ENCODE assay signal across 9 cellular contexts in the genomic region with DNA sequence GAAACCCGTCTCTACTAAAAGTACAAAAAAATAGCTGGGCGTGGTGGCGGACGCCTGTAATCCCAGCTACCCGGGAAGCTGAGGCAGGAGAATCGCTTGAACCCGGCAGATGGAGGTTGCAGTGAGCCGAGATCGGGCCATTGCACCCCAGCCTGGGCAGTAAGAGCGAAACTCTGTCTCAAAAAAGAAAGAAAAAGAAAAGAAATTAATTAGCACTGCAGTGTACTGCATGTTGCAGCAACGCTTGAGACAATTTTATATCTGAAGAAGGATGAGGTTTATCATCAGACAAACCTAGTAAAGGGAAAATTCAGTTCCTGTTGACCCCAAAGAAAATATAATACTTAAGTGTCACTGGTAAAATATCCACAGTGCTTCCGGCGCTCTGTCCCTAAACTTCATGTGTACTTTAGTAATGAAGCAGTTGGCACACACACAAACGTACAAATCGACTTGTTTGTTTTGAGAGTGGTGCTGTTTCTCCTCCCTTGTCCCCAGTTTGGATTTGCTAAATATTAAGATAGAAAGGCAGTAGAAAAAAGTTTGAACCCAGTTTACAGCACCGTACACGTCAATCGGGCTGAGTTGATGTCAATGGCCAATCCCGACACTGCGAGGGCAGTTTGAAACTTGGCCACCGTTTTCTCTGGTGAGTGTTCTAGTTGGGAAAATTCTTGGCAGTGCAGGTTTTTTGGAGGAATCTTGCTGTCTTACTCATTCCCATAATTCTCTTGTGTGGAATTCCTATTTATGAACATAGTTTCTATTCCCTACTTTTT.
DNase-seq lines count a peak whose midpoint lies in the region; ATAC-seq and TF ChIP-seq lines count a peak whose summit lies in the region.
"Had no signal": no experiment of that assay in that cellular context is flagged by ENCODE, and none has a peak within 500 bp of the region (broad histone marks: within the 10 kb centered on the region; RNA-seq: fewer than 3 reads in every experiment).

No MANE protein-coding gene starts in this region.

- H3K27ac ChIP-seq in urinary bladder (ENCODE audit: low read depth), result no peak overlapping the region

- TF ChIP-seq CTCF in astrocyte of the spinal cord (IDR thresholded peaks at IDR 0.05; ENCODE audit: low read depth, low read length), result no peak

- H3K36me3 ChIP-seq in urinary bladder (ENCODE audit: insufficient read depth), result no peaks in the 10 kb centered on the region

- no peaks in the 10 kb centered on the region for H3K4me1 ChIP-seq in urinary bladder (ENCODE audit: insufficient read depth)

- in situ Hi-C loops in astrocyte of the spinal cord (cut with HindIII; ENCODE audit: low sequenced_read_pairs), result no loop called here

- ATAC-seq in HG02973 (IDR thresholded peaks at IDR 0.05; ENCODE audit: unreplicated experiment), result no peak

- 1% methylated on average over 21 of the region's 21 CpGs for WGBS in urinary bladder

- peak; percentile 26 for DNase-seq in stimulated activated CD4-positive, alpha-beta T cell treated with anti-CD3 and anti-CD28 coated beads, Interleukin-1b, Interleukin-23, amount 100 ng/mL, for 48 hours
- no peak for DNase-seq in stimulated activated CD4-positive, alpha-beta T cell treated with anti-CD3 and anti-CD28 coated beads, Interleukin-4, amount 100 ng/mL, for 4 hours
- DNase-seq in NCI-H2196 (lab: John Stamatoyannopoulos, UW; ENCODE audit: unreplicated experiment) (peak; percentile 37), astrocyte of the spinal cord (ENCODE audit: low read depth, low spot score) (peak; percentile 83), left kidney (ENCODE audit: low read depth, low spot score) (peak; percentile 84), middle frontal gyrus (ENCODE audit: extremely low spot score, low spot score) (no peak)
- DNase-seq: naive B cell had no signal

- H3K4me3 ChIP-seq in astrocyte of the spinal cord (ENCODE audit: low read depth, low read length) (peak overlapping the region; percentile 83), urinary bladder (ENCODE audit: low read depth, low read length) (peak overlapping the region; percentile 68)

Comparison
In these comparisons a context has a peak if more than half of its experiments do, and no peak if none do; other contexts are left out.
1. DNase-seq: peak in stimulated activated CD4-positive, alpha-beta T cell treated with anti-CD3 and anti-CD28 coated beads, Interleukin-1b, Interleukin-23, amount 100 ng/mL, for 48 hours (single experiment), NCI-H2196 (single experiment), astrocyte of the spinal cord (single experiment) and left kidney (single experiment); none in stimulated activated CD4-positive, alpha-beta T cell treated with anti-CD3 and anti-CD28 coated beads, Interleukin-4, amount 100 ng/mL, for 4 hours (0 of 2) and middle frontal gyrus (single experiment).